20 cellular contexts compared by ENCODE assay signal in the genomic region with DNA sequence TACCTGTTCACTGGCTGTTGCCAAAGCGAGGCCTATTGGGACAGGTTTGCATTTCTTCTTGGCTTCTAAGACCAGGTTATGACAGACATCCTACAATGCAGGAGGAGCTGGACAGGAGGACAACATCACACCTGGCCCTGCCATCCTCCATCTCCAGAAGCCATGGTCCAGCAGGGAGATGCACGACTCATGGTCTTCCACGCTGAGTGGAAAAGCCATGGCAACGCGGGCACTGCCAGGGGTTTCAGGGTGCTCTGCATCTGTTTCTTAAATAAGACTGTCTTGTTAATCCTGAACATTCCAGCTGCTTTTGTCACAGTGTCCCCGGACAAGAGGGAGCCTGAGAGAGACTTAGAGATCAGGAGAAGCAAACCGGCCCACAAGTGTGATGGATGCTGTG. TPM values are rescaled to one million over a fixed set of nuclear protein-coding genes. Genes with fewer than 3 reads are reported as not detected.
DNase-seq lines count a peak whose midpoint lies in the region; ATAC-seq and TF ChIP-seq lines count a peak whose summit lies in the region.
"Had no signal": no experiment of that assay in that cellular context is flagged by ENCODE, and none has a peak within 500 bp of the region (broad histone marks: within the 10 kb centered on the region; RNA-seq: fewer than 3 reads in every experiment).

No MANE protein-coding gene starts in this region.

- no peaks in the 10 kb centered on the region for H3K9me2 ChIP-seq in OCI-LY7 (ENCODE audit: insufficient read depth, low read length)

- no peaks in the 10 kb centered on the region for H3K9me3 Mint-ChIP-seq in activated CD8-positive, alpha-beta memory T cell treated with anti-CD3 and anti-CD28 coated beads, Interleukin-2, amount 10 ng/mL, durations not matched to agents 7 days and 5 days (ENCODE audit: low read depth)

- H3K4me3 Mint-ChIP-seq in activated CD8-positive, alpha-beta memory T cell treated with anti-CD3 and anti-CD28 coated beads, Interleukin-2, amount 10 ng/mL, durations not matched to agents 7 days and 5 days, result no peak overlapping the region
- H3K4me3 Mint-ChIP-seq: CD4-positive, alpha-beta memory T cell; HFFc6 had no signal

- H3K27ac ChIP-seq in OCI-LY7 (ENCODE audit: low read depth, low read length, poor library complexity, severe bottlenecking) (no peak overlapping the region), neuronal stem cell (replicated peaks; ENCODE audit: low read length) (no peak overlapping the region), sigmoid colon (no peak overlapping the region)
- H3K27ac ChIP-seq: A549 had no signal

- no peaks in the 10 kb centered on the region for H4K20me1 ChIP-seq in OCI-LY7 (ENCODE audit: insufficient read depth, low read length)

- H3K23ac ChIP-seq in neuronal stem cell (ENCODE audit: low read depth, low read length, poor library complexity), result no peak overlapping the region

- H3K9ac ChIP-seq in neuronal stem cell (ENCODE audit: low read depth, low read length, poor library complexity), result no peak overlapping the region

- peak overlapping the region; percentile 22 for H3K14ac ChIP-seq in neuronal stem cell (ENCODE audit: low read length)

- no peaks in the 10 kb centered on the region for H3K79me2 ChIP-seq in OCI-LY7 (ENCODE audit: insufficient read depth, low read depth, low read length)

- no peaks in the 10 kb centered on the region for H3K4me1 Mint-ChIP-seq in activated CD8-positive, alpha-beta memory T cell treated with anti-CD3 and anti-CD28 coated beads, Interleukin-2, amount 10 ng/mL, durations not matched to agents 7 days and 5 days

- TF ChIP-seq POLR2A in sigmoid colon (IDR thresholded peaks at IDR 0.05), result no peak

- no peak overlapping the region for H3K4me3 ChIP-seq in OCI-LY7 (ENCODE audit: low read depth, low read length, poor library complexity, severe bottlenecking)
- no peak overlapping the region for H3K4me3 ChIP-seq in neuronal stem cell (ENCODE audit: low read length in 2 of 2)
- no peak overlapping the region for H3K4me3 ChIP-seq in sigmoid colon
- H3K4me3 ChIP-seq: A549, HAP-1 had no signal

- no peak overlapping the region for H2AK5ac ChIP-seq in neuronal stem cell (ENCODE audit: low read depth, low read length)

- H3K36me3 Mint-ChIP-seq in activated CD8-positive, alpha-beta memory T cell treated with anti-CD3 and anti-CD28 coated beads, Interleukin-2, amount 10 ng/mL, durations not matched to agents 7 days and 5 days, result no peaks in the 10 kb centered on the region
- H3K36me3 Mint-ChIP-seq: CD4-positive, alpha-beta memory T cell had no signal

- H3K27ac Mint-ChIP-seq in activated CD8-positive, alpha-beta memory T cell treated with anti-CD3 and anti-CD28 coated beads, Interleukin-2, amount 10 ng/mL, durations not matched to agents 7 days and 5 days, result no peak overlapping the region
- H3K27ac Mint-ChIP-seq: CD4-positive, alpha-beta memory T cell; HFFc6 had no signal

- H3K9me3 ChIP-seq in OCI-LY7 (ENCODE audit: low read length) (no peaks in the 10 kb centered on the region), neuronal stem cell (replicated peaks in 1 of 2; ENCODE audit: control insufficient read depth in 2 of 2, insufficient read depth in 1 of 2, low read depth in 1 of 2, low read length in 2 of 2) (no peaks in the 10 kb centered on the region), sigmoid colon (no peaks in the 10 kb centered on the region)
- H3K9me3 ChIP-seq: A549, BE2C, HAP-1 had no signal

- no peak for DNase-seq in OCI-LY7 (ENCODE audit: low spot score)
- DNase-seq in islet precursor cell, result peak; percentile 28
- no peak for DNase-seq in neuronal stem cell (ENCODE audit: low spot score)
- no peak for DNase-seq in DMS153 treated with DMSO at 0.1 percent for 48 hours (lab: John Stamatoyannopoulos, UW; ENCODE audit: unreplicated experiment)
- DNase-seq in sigmoid colon, result no peak
- no peak for DNase-seq in activated CD8-positive, alpha-beta memory T cell treated with anti-CD3 and anti-CD28 coated beads, Interleukin-2, amount 10 ng/mL, durations not matched to agents 7 days and 5 days
- DNase-seq: 8988T; ACHN; AML-193; BE2C; C1 segment of cervical spinal cord; Calu3; CD4-positive, alpha-beta memory T cell; COR-L47; EL; GDM1; GOT3; HFFc6 had no signal

- H3K36me3 ChIP-seq in OCI-LY7 (ENCODE audit: insufficient read depth, low read length), result no peaks in the 10 kb centered on the region
- H3K36me3 ChIP-seq in neuronal stem cell (replicated peaks in 1 of 2; ENCODE audit: control insufficient read depth in 2 of 2, insufficient read depth in 2 of 2, low read length in 2 of 2), result no peaks in the 10 kb centered on the region
- no peaks in the 10 kb centered on the region for H3K36me3 ChIP-seq in sigmoid colon
- H3K36me3 ChIP-seq: BE2C, HAP-1 had no signal

- CTCF ChIA-PET in OCI-LY7 (lab: Charles Lee; ENCODE audit: unreplicated experiment), result no interaction called here
- CTCF ChIA-PET in activated CD8-positive, alpha-beta memory T cell treated with anti-CD3 and anti-CD28 coated beads, Interleukin-2, amount 10 ng/mL, durations not matched to agents 7 days and 5 days (lab: Charles Lee), result interaction anchor here (1.4 kb wide), 1 partner anchor 156 kb away, joined by 3 read pairs; no protein-coding TSS in a partner anchor

- WGBS in neuronal stem cell (ENCODE audit: extremely low coverage in 2 of 2, insufficient read length in 2 of 2, insufficient replicate concordance in 1 of 2), 2 donors, result no CpG with 5 or more reads among the region's 7 CpGs
- 88 to 95% methylated on average over 7 of the region's 7 CpGs for WGBS in sigmoid colon, 2 donors

- H4K8ac ChIP-seq in neuronal stem cell (ENCODE audit: low read depth, low read length), result no peak overlapping the region

- H2BK5ac ChIP-seq in neuronal stem cell (ENCODE audit: low read length), result no peak overlapping the region

- BruUV-seq in OCI-LY7 (replicated peaks; lab: Mats Ljungman, UMichigan), result no TSS peak

- no peak overlapping the region for H2BK12ac ChIP-seq in neuronal stem cell (ENCODE audit: low read length)

- no peaks in the 10 kb centered on the region for H3K27me3 Mint-ChIP-seq in activated CD8-positive, alpha-beta memory T cell treated with anti-CD3 and anti-CD28 coated beads, Interleukin-2, amount 10 ng/mL, durations not matched to agents 7 days and 5 days

- no peak overlapping the region for H3K4ac ChIP-seq in neuronal stem cell (ENCODE audit: low read length)

- H2BK120ac ChIP-seq in neuronal stem cell (ENCODE audit: low read depth, low read length), result no peak overlapping the region

- H3K18ac ChIP-seq in neuronal stem cell (ENCODE audit: low read length), result no peak overlapping the region

- ATAC-seq in activated CD8-positive, alpha-beta memory T cell treated with anti-CD3 and anti-CD28 coated beads, Interleukin-2, amount 10 ng/mL, durations not matched to agents 7 days and 5 days, result no peak
- ATAC-seq: A549 had no signal

- H3K4me1 ChIP-seq in OCI-LY7 (ENCODE audit: insufficient read depth, low read length, poor library complexity, severe bottlenecking) (peaks cover 44% of the 10 kb centered on the region), neuronal stem cell (ENCODE audit: control insufficient read depth in 2 of 2, insufficient read depth in 1 of 2, low read depth in 1 of 2, low read length in 2 of 2) (peaks cover 0 to 11% of the 10 kb centered on the region in 2 donors), sigmoid colon (no peaks in the 10 kb centered on the region)
- H3K4me1 ChIP-seq: A549, BE2C, HAP-1 had no signal

- H3K79me1 ChIP-seq in neuronal stem cell (ENCODE audit: low read depth, low read length), result peaks cover 2% of the 10 kb centered on the region

- H2AFZ ChIP-seq in OCI-LY7 (ENCODE audit: low read length), result no peak overlapping the region
- no peak overlapping the region for H2AFZ ChIP-seq in neuronal stem cell (ENCODE audit: low read length)

- no peak for TF ChIP-seq EP300 in sigmoid colon (IDR thresholded peaks at IDR 0.05)

- no peak for TF ChIP-seq CTCF in OCI-LY7 (conservative IDR thresholded peaks at IDR 0.05; ENCODE audit: low read length)
- TF ChIP-seq CTCF in sigmoid colon (IDR thresholded peaks at IDR 0.05), result no peak

- no peak overlapping the region for H2BK15ac ChIP-seq in neuronal stem cell (ENCODE audit: low read length)

- no peak overlapping the region for H4K91ac ChIP-seq in neuronal stem cell (ENCODE audit: low read depth, low read length, poor library complexity)

- POLR2A ChIA-PET in OCI-LY7 (lab: Charles Lee), result no interaction called here

- peaks cover 0 to 35% (median 0%) of the 10 kb centered on the region in 3 experiments for H3K27me3 ChIP-seq in neuronal stem cell (ENCODE audit: control insufficient read depth in 3 of 3, insufficient read depth in 3 of 3, low read depth in 1 of 3, low read length in 3 of 3)
- peaks cover 0 to 11% (median 0%) of the 10 kb centered on the region in 3 donors for H3K27me3 ChIP-seq in sigmoid colon
- H3K27me3 ChIP-seq: BE2C had no signal

- H3K4me2 ChIP-seq in OCI-LY7 (ENCODE audit: low read length) (peak overlapping the region; percentile 28; the same call in 1 of the 2 replicates), neuronal stem cell (ENCODE audit: insufficient read depth, low read length, poor library complexity, severe bottlenecking) (no peak overlapping the region)
- H3K4me2 ChIP-seq: A549 had no signal

- intact Hi-C loops in OCI-LY7 (cut with micrococcal nuclease; ENCODE audit: unreplicated experiment), result no loop called here
- intact Hi-C loops in sigmoid colon (cut with DNase I), result loop anchor here (2.0 to 5.0 kb wide), 2 partner anchors 136 to 1870 kb away; no protein-coding TSS in a partner anchor

RNA-seq across cellular contexts. Expression of a gene that starts 40.3 kb away (rescaled TPM):
- not detected in 2 replicates for total RNA-seq in OCI-LY7 (2014; rRNA removed; shearing (Covaris generic))
- total RNA-seq in OCI-LY7 (2022) (not detected in 2 replicates), sigmoid colon (not detected)
- not detected for polyA plus RNA-seq in neuronal stem cell (2013, experiment 1 of 2)
- not detected for polyA plus RNA-seq in neuronal stem cell (2013, experiment 2 of 2)
- polyA plus RNA-seq in sigmoid colon, result 10 to 100 TPM; 37.8 to 88.9 (median 56.2) TPM
- not detected for total RNA-seq in activated CD8-positive, alpha-beta memory T cell treated with anti-CD3 and anti-CD28 coated beads, Interleukin-2, amount 10 ng/mL, durations not matched to agents 7 days and 5 days
- total RNA-seq: CD4-positive, alpha-beta memory T cell; HFFc6 had no signal
- polyA plus RNA-seq: CD4-positive, alpha-beta memory T cell had no signal

RNA-seq across cellular contexts. Expression of a gene that starts 54.4 kb away (rescaled TPM):
- 6.8 and 7.1 TPM in 2 replicates for total RNA-seq in OCI-LY7 (2014; rRNA removed; shearing (Covaris generic))
- total RNA-seq in OCI-LY7 (2022), result 8.3 and 11.7 TPM in 2 replicates
- 0.52 TPM for polyA plus RNA-seq in neuronal stem cell (2013, experiment 1 of 2)
- 1.0 TPM for polyA plus RNA-seq in neuronal stem cell (2013, experiment 2 of 2)
- 10 to 100 TPM; 10.7 to 17.9 (median 13.8) TPM for total RNA-seq in sigmoid colon
- 10 to 100 TPM in 1 of 3 donors, 1 to 10 TPM in 2; 4.2 to 11.9 (median 5.1) TPM for polyA plus RNA-seq in sigmoid colon
- total RNA-seq in activated CD8-positive, alpha-beta memory T cell treated with anti-CD3 and anti-CD28 coated beads, Interleukin-2, amount 10 ng/mL, durations not matched to agents 7 days and 5 days, result 10 to 100 TPM; 16.5 to 27.1 TPM
